In genomic region chr1:91885716-91886506, GRCh38 we compare ENCODE assay signal across 8 cellular contexts. TPM values are rescaled to one million over a fixed set of nuclear protein-coding genes. Genes with fewer than 3 reads are reported as not detected.
DNase-seq lines count a peak whose midpoint lies in the region; ATAC-seq and FAIRE-seq lines count a peak whose summit lies in the region.

Gene TGFBR3, minus strand, starts transcription at chr1:91886151. Its CDS starts 24,620 bp downstream, at chr1:91861531.

- H3K4me3 Mint-ChIP-seq in natural killer cell treated with Interleukin-12 subunit alpha and Interleukin-12 subunit beta and Interleukin-15 and Interleukin-18, amount 100 ng/mL, for 72 hours, result peak within 1 kb of the TSS; percentile 100

- peaks cover 42 to 47% of the 10 kb centered on the region in 2 donors for H3K4me1 Mint-ChIP-seq in natural killer cell treated with Interleukin-12 subunit alpha and Interleukin-12 subunit beta and Interleukin-15 and Interleukin-18, amount 100 ng/mL, for 72 hours (ENCODE audit: low read depth in 2 of 2)

- H3K27me3 Mint-ChIP-seq in natural killer cell treated with Interleukin-12 subunit alpha and Interleukin-12 subunit beta and Interleukin-15 and Interleukin-18, amount 100 ng/mL, for 72 hours, result no peaks in the 10 kb centered on the region

- H3K27ac Mint-ChIP-seq in natural killer cell treated with Interleukin-12 subunit alpha and Interleukin-12 subunit beta and Interleukin-15 and Interleukin-18, amount 100 ng/mL, for 72 hours, result peak within 1 kb of the TSS; percentile 86 to 93

- no peaks in the 10 kb centered on the region for H3K9me3 Mint-ChIP-seq in natural killer cell treated with Interleukin-12 subunit alpha and Interleukin-12 subunit beta and Interleukin-15 and Interleukin-18, amount 100 ng/mL, for 72 hours

- FAIRE-seq in HTR-8/SVneo (lab: Jason Lieb, UNC), result no peak
- no peak for FAIRE-seq in RCC 7860 (lab: Jason Lieb, UNC)

- ATAC-seq in GM21367 (IDR thresholded peaks at IDR 0.05; ENCODE audit: unreplicated experiment), result peak; percentile 42
- peak; percentile 92 to 93 for ATAC-seq in natural killer cell treated with Interleukin-12 subunit alpha and Interleukin-12 subunit beta and Interleukin-15 and Interleukin-18, amount 100 ng/mL, for 72 hours

- H3K36me3 Mint-ChIP-seq in natural killer cell treated with Interleukin-12 subunit alpha and Interleukin-12 subunit beta and Interleukin-15 and Interleukin-18, amount 100 ng/mL, for 72 hours, result peaks cover 4% of the 10 kb centered on the region

- DNase-seq in COR-L47 (lab: John Stamatoyannopoulos, UW) (peak; percentile 83), HTR-8/SVneo (ENCODE audit: insufficient read length, low spot score) (peak; percentile 74), RCC 7860 (ENCODE audit: low spot score) (peak; percentile 29), fibroblast of peridontal ligament (ENCODE audit: extremely low read depth) (peak; percentile 93)
- DNase-seq in activated T-helper 9 cell treated with anti-CD3 and anti-CD28 coated beads, Interleukin-2, amount 50 U/mL, for 16 hours (ENCODE audit: low read depth), result peak; percentile 69
- DNase-seq in natural killer cell treated with Interleukin-12 subunit alpha and Interleukin-12 subunit beta and Interleukin-15 and Interleukin-18, amount 100 ng/mL, for 72 hours (ENCODE audit: low spot score), result peak; percentile 93
- DNase-seq in stimulated activated naive CD4-positive, alpha-beta T cell treated with Interleukin-2 at 50 U/mL for 16 hours (lab: John Stamatoyannopoulos, UW), result peak; percentile 73

RNA-seq across cellular contexts. Expression of gene TGFBR3, which starts in this region (rescaled TPM):
- 100 to 1,000 TPM in 1 of 2 donors, 10 to 100 TPM in 1; 67.6 to 157 TPM for total RNA-seq in natural killer cell treated with Interleukin-12 subunit alpha and Interleukin-12 subunit beta and Interleukin-15 and Interleukin-18, amount 100 ng/mL, for 72 hours

Comparison
In these comparisons a context has a peak if more than half of its experiments do, and no peak if none do; other contexts are left out.
1. Peak in every context shown above with its lines: DNase-seq and ATAC-seq.
2. DNase-seq: peak in every context shown above with its lines; median percentile 93 in fibroblast of peridontal ligament; 93 in natural killer cell treated with Interleukin-12 subunit alpha and Interleukin-12 subunit beta and Interleukin-15 and Interleukin-18, amount 100 ng/mL, for 72 hours; 83 in COR-L47; 74 in HTR-8/SVneo; 73 in stimulated activated naive CD4-positive, alpha-beta T cell treated with Interleukin-2 at 50 U/mL for 16 hours; 69 in activated T-helper 9 cell treated with anti-CD3 and anti-CD28 coated beads, Interleukin-2, amount 50 U/mL, for 16 hours; 29 in RCC 7860.